ENCODE assay signal across 28 cellular contexts in genomic region chr1:243710467-243710866, GRCh38.
A peak's percentile ranks its signal among the peaks of the same experiment; 100 is the strongest.
DNase-seq lines count a peak whose midpoint lies in the region; ATAC-seq, FAIRE-seq and TF ChIP-seq lines count a peak whose summit lies in the region.
"Had no signal": no experiment of that assay in that cellular context is flagged by ENCODE, and none has a peak within 500 bp of the region (broad histone marks: within the 10 kb centered on the region; RNA-seq: fewer than 3 reads in every experiment).

No MANE protein-coding gene starts in this region.

- in situ Hi-C loops in K562 (cut with MboI): no loop called here

- H3K4me3 Mint-ChIP-seq in natural killer cell: no peak overlapping the region
- H3K4me3 Mint-ChIP-seq: activated naive CD4-positive, alpha-beta T cell treated with anti-CD3 and anti-CD28 coated beads, Interleukin-2, amount 10 ng/mL, durations not matched to agents 7 days and 5 days; natural killer cell treated with Interleukin-12 subunit alpha and Interleukin-12 subunit beta and Interleukin-15 and Interleukin-18, amount 100 ng/mL, for 72 hours; stimulated activated memory B cell treated with anti-CD40 and anti-IgM and Interleukin-4, amounts not matched to agents 10 μg/mL and 1 μg/mL and 100 μg/mL, for 72 hours had no signal

- no peak for TF ChIP-seq RAD21 in K562 (CRISPR knock-in tag; conservative IDR thresholded peaks at IDR 0.05 in 1 of 2, IDR thresholded peaks at IDR 0.05 in 1 of 2)

- H3K27me3 Mint-ChIP-seq in natural killer cell (ENCODE audit: low read depth in 2 of 2): no peaks in the 10 kb centered on the region
- H3K27me3 Mint-ChIP-seq: activated naive CD4-positive, alpha-beta T cell treated with anti-CD3 and anti-CD28 coated beads, Interleukin-2, amount 10 ng/mL, durations not matched to agents 7 days and 5 days; natural killer cell treated with Interleukin-12 subunit alpha and Interleukin-12 subunit beta and Interleukin-15 and Interleukin-18, amount 100 ng/mL, for 72 hours; stimulated activated memory B cell treated with anti-CD40 and anti-IgM and Interleukin-4, amounts not matched to agents 10 μg/mL and 1 μg/mL and 100 μg/mL, for 72 hours had no signal

- H2AFZ ChIP-seq in K562 (ENCODE audit: low read depth, low read length): no peak overlapping the region

- TF ChIP-seq EP300 in K562 (IDR thresholded peaks at IDR 0.05; ENCODE audit: low read length): no peak

- CTCF ChIA-PET in K562 (lab: Yijun Ruan, JAX; ENCODE audit: low intra/inter-chr PET ratio): interaction anchor here (0.6 kb wide), 1 partner anchor 531 kb away, joined by 3 read pairs; no protein-coding TSS in a partner anchor

- H3K9me3 Mint-ChIP-seq in natural killer cell: no peaks in the 10 kb centered on the region
- H3K9me3 Mint-ChIP-seq: activated naive CD4-positive, alpha-beta T cell treated with anti-CD3 and anti-CD28 coated beads, Interleukin-2, amount 10 ng/mL, durations not matched to agents 7 days and 5 days; activated T-cell treated with anti-CD3 and anti-CD28 coated beads, Interleukin-2, amount 50 U/mL, for 72 hours; natural killer cell treated with Interleukin-12 subunit alpha and Interleukin-12 subunit beta and Interleukin-15 and Interleukin-18, amount 100 ng/mL, for 72 hours; stimulated activated memory B cell treated with anti-CD40 and anti-IgM and Interleukin-4, amounts not matched to agents 10 μg/mL and 1 μg/mL and 100 μg/mL, for 72 hours had no signal

- no peak for TF ChIP-seq CTCF in K562 (IDR thresholded peaks at IDR 0.05 in 2 of 3, conservative IDR thresholded peaks at IDR 0.05 in 1 of 3; ENCODE audit: insufficient read depth in 2 of 3, low read depth in 1 of 3, low read length in 3 of 3)
- TF ChIP-seq CTCF in natural killer cell (IDR thresholded peaks at IDR 0.05): no peak

- no peaks in the 10 kb centered on the region for H3K27me3 ChIP-seq in K562 (ENCODE audit: control insufficient read depth in 2 of 2, insufficient read depth in 2 of 2, low read length in 2 of 2)
- H3K27me3 ChIP-seq: esophagus muscularis mucosa, gastroesophageal sphincter, spleen had no signal

- peaks cover 33 to 38% of the 10 kb centered on the region in 2 donors for H3K4me1 Mint-ChIP-seq in natural killer cell

- no peak for TF ChIP-seq POLR2A in K562 (conservative IDR thresholded peaks at IDR 0.05)

- ATAC-seq in K562: no peak
- ATAC-seq in HG03354 (IDR thresholded peaks at IDR 0.05; ENCODE audit: poor library complexity, severe bottlenecking, unreplicated experiment): no peak
- ATAC-seq in natural killer cell: no peak
- no peak for ATAC-seq in sciatic nerve
- ATAC-seq: gastroesophageal sphincter; HCT116; left ventricle myocardium superior; natural killer cell treated with Interleukin-12 subunit alpha and Interleukin-12 subunit beta and Interleukin-15 and Interleukin-18, amount 100 ng/mL, for 72 hours; stimulated activated memory B cell treated with anti-CD40 and anti-IgM and Interleukin-4, amounts not matched to agents 10 μg/mL and 1 μg/mL and 100 μg/mL, for 72 hours had no signal

- no peaks in the 10 kb centered on the region for H3K36me3 Mint-ChIP-seq in natural killer cell
- H3K36me3 Mint-ChIP-seq: activated naive CD4-positive, alpha-beta T cell treated with anti-CD3 and anti-CD28 coated beads, Interleukin-2, amount 10 ng/mL, durations not matched to agents 7 days and 5 days; natural killer cell treated with Interleukin-12 subunit alpha and Interleukin-12 subunit beta and Interleukin-15 and Interleukin-18, amount 100 ng/mL, for 72 hours; stimulated activated memory B cell treated with anti-CD40 and anti-IgM and Interleukin-4, amounts not matched to agents 10 μg/mL and 1 μg/mL and 100 μg/mL, for 72 hours had no signal

- H3K4me1 ChIP-seq in K562 (replicated peaks in 1 of 2; ENCODE audit: control insufficient read depth in 2 of 2, insufficient read depth in 2 of 2, low read length in 2 of 2): no peaks in the 10 kb centered on the region

- WGBS in K562 (ENCODE audit: insufficient coverage, low coverage, missing lambda C conversion rate): 0% methylated on average over 4 of the region's 4 CpGs

- H3K9ac ChIP-seq in K562 (ENCODE audit: insufficient read depth in 1 of 2, low read depth in 2 of 2, low read length in 2 of 2): no peak overlapping the region

- no peak overlapping the region for H3K27ac ChIP-seq in K562 (ENCODE audit: extremely low read depth, low read depth, low read length)
- H3K27ac ChIP-seq: coronary artery, esophagus muscularis mucosa, gastroesophageal sphincter, spleen had no signal

- intact Hi-C loops in K562 (cut with micrococcal nuclease) (no loop called here), natural killer cell (cut with micrococcal nuclease) (loop anchor here (5.0 kb wide), 1 partner anchor 113 kb away; no protein-coding TSS in a partner anchor), sciatic nerve (cut with DNase I) (no loop called here)

- no peaks in the 10 kb centered on the region for H3K9me1 ChIP-seq in K562 (ENCODE audit: control insufficient read depth, insufficient read depth, low read length)

- no peak overlapping the region for H3K4me2 ChIP-seq in K562 (ENCODE audit: insufficient read depth, low read length)

- BruUV-seq in K562 (replicated peaks; lab: Mats Ljungman, UMichigan): no TSS peak

- no peaks in the 10 kb centered on the region for H3K79me2 ChIP-seq in K562 (ENCODE audit: control insufficient read depth, insufficient read depth, low read length)

- FAIRE-seq in K562 (lab: Jason Lieb, UNC): no peak
- FAIRE-seq: GM12892 had no signal

- POLR2A ChIA-PET in K562 (lab: Yijun Ruan, JAX): interaction anchor here (1.3 kb wide), 1 partner anchor 22 kb away, joined by 3 read pairs; no protein-coding TSS in a partner anchor

- no peak overlapping the region for H3K4me3 ChIP-seq in K562
- H3K4me3 ChIP-seq: coronary artery, esophagus muscularis mucosa, gastroesophageal sphincter, spleen had no signal

- no peaks in the 10 kb centered on the region for H3K9me3 ChIP-seq in K562 (replicated peaks; ENCODE audit: control insufficient read depth, insufficient read depth, low read depth, low read length)
- H3K9me3 ChIP-seq: esophagus muscularis mucosa, gastroesophageal sphincter, spleen had no signal

- H3K27ac Mint-ChIP-seq in natural killer cell: no peak overlapping the region
- H3K27ac Mint-ChIP-seq: activated naive CD4-positive, alpha-beta T cell treated with anti-CD3 and anti-CD28 coated beads, Interleukin-2, amount 10 ng/mL, durations not matched to agents 7 days and 5 days; activated T-cell treated with anti-CD3 and anti-CD28 coated beads, Interleukin-2, amount 50 U/mL, for 72 hours; stimulated activated memory B cell treated with anti-CD40 and anti-IgM and Interleukin-4, amounts not matched to agents 10 μg/mL and 1 μg/mL and 100 μg/mL, for 72 hours had no signal

- no peaks in the 10 kb centered on the region for H4K20me1 ChIP-seq in K562 (replicated peaks; ENCODE audit: control insufficient read depth, insufficient read depth, low read length)

- H3K36me3 ChIP-seq in K562 (ENCODE audit: control insufficient read depth, insufficient read depth, low read length): no peaks in the 10 kb centered on the region
- H3K36me3 ChIP-seq: esophagus muscularis mucosa, spleen had no signal

- peak; percentile 64 to 70 for DNase-seq in AML-193 (lab: John Stamatoyannopoulos, UW)
- DNase-seq in KG1 (lab: John Stamatoyannopoulos, UW): peak; percentile 22
- peak; percentile 29 for DNase-seq in OCI-M1 (lab: John Stamatoyannopoulos, UW)
- DNase-seq in K562 (ENCODE audit: extremely low read depth in 1 of 4, low spot score in 3 of 4): no peak
- no peak for DNase-seq in natural killer cell
- DNase-seq in H4 (ENCODE audit: low spot score): no peak
- DNase-seq in sciatic nerve (ENCODE audit: low spot score): no peak
- DNase-seq: activated CD4-positive, alpha-beta T cell treated with anti-CD3 and anti-CD28 coated beads for 1 hour; activated CD8-positive, alpha-beta memory T cell treated with anti-CD3 and anti-CD28 coated beads for 24 hours; activated naive CD4-positive, alpha-beta T cell treated with anti-CD3 and anti-CD28 coated beads, Interleukin-2, amount 10 ng/mL, durations not matched to agents 7 days and 5 days; activated T-cell treated with anti-CD3 and anti-CD28 coated beads, Interleukin-2, amount 50 U/mL, for 72 hours; amygdala; C1 segment of cervical spinal cord; left ventricle myocardium superior; midbrain; MM.1S; NCI-H1694; NCI-H524; spleen; stimulated activated CD4-positive, alpha-beta T cell treated with anti-CD3 and anti-CD28 coated beads, Interleukin-2, amount 100 ng/mL, for 48 hours had no signal

TF ChIP-seq in K562, 482 proteins besides CTCF, POLR2A, EP300 and RAD21 (continues in another document):
- TF ChIP-seq ATF3 (IDR thresholded peaks at IDR 0.05): no peak
- TF ChIP-seq ATF3 (CRISPR knock-in tag; conservative IDR thresholded peaks at IDR 0.05): no peak
- peak; percentile 28 for TF ChIP-seq MAFF (IDR thresholded peaks at IDR 0.05; ENCODE audit: low read length)
- TF ChIP-seq ZBTB12 (CRISPR knock-in tag; IDR thresholded peaks at IDR 0.05): no peak
- peak; percentile 22; the same call in 1 of the 2 replicates for TF ChIP-seq MAFG (tag; conservative IDR thresholded peaks at IDR 0.05)
- TF ChIP-seq MAFK (IDR thresholded peaks at IDR 0.05; ENCODE audit: low read length): peak; percentile 39; the same call in 1 of the 2 replicates
- peak; percentile 33; the same call in 1 of the 2 replicates for TF ChIP-seq ZNF316 (IDR thresholded peaks at IDR 0.05)

Comparison
In these comparisons a context has a peak if more than half of its experiments do, and no peak if none do; other contexts are left out.
1. DNase-seq: peak in AML-193 (2 of 2), KG1 (single experiment) and OCI-M1 (single experiment); none in K562 (0 of 4), natural killer cell (single experiment), H4 (single experiment) and sciatic nerve (single experiment).